8 cellular contexts compared by ENCODE assay signal in genomic region chr19:43596842-43597461, GRCh38. TPM values are rescaled to one million over a fixed set of nuclear protein-coding genes. Genes with fewer than 3 reads are reported as not detected.
DNase-seq lines count a peak whose midpoint lies in the region; ATAC-seq and TF ChIP-seq lines count a peak whose summit lies in the region.

No MANE protein-coding gene starts in this region.

- ATAC-seq in GM21717 (IDR thresholded peaks at IDR 0.05; ENCODE audit: unreplicated experiment) = no peak
- no peak for ATAC-seq in GM18868 (IDR thresholded peaks at IDR 0.05; ENCODE audit: unreplicated experiment)
- no peak for ATAC-seq in HG03520 (IDR thresholded peaks at IDR 0.05; ENCODE audit: unreplicated experiment)

- H3K27me3 ChIP-seq in HAP-1 (ENCODE audit: low read depth) = no peaks in the 10 kb centered on the region
- no peaks in the 10 kb centered on the region for H3K27me3 ChIP-seq in skeletal muscle tissue (ENCODE audit: control insufficient read depth in 3 of 3, insufficient read depth in 3 of 3, low read length in 3 of 3)

- peaks cover 29% of the 10 kb centered on the region for H3K36me3 ChIP-seq in HAP-1 (replicated peaks)
- peaks cover 23 to 39% (median 28%) of the 10 kb centered on the region in 3 donors for H3K36me3 ChIP-seq in skeletal muscle tissue (ENCODE audit: control insufficient read depth in 3 of 3, insufficient read depth in 3 of 3, low read length in 3 of 3)

- no peaks in the 10 kb centered on the region for H3K9me3 ChIP-seq in HAP-1
- H3K9me3 ChIP-seq in skeletal muscle tissue (ENCODE audit: control insufficient read depth in 3 of 3, low read length in 3 of 3) = no peaks in the 10 kb centered on the region

- no peak for TF ChIP-seq CTCF in fibroblast of villous mesenchyme (IDR thresholded peaks at IDR 0.05; ENCODE audit: insufficient read depth, low read depth, low read length)

- no peak for DNase-seq in HAP-1 (ENCODE audit: low spot score in 2 of 2)
- DNase-seq in UCSD-AML1 (lab: John Stamatoyannopoulos, UW; ENCODE audit: unreplicated experiment) = peak; percentile 18
- no peak for DNase-seq in fibroblast of villous mesenchyme (ENCODE audit: low read depth)
- DNase-seq in NCI-H2081 treated with DMSO at 0.1 percent for 48 hours (lab: John Stamatoyannopoulos, UW) = no peak

- peaks cover 10% of the 10 kb centered on the region; the same call in 1 of the 2 replicates for H3K4me1 ChIP-seq in HAP-1
- peaks cover 32 to 48% (median 37%) of the 10 kb centered on the region in 3 donors for H3K4me1 ChIP-seq in skeletal muscle tissue (ENCODE audit: control insufficient read depth in 3 of 3, insufficient read depth in 3 of 3, low read length in 3 of 3)

- peak overlapping the region; percentile 98 to 99 (median 98) for H3K9ac ChIP-seq in skeletal muscle tissue (ENCODE audit: low read depth in 1 of 3, low read length in 3 of 3)

- peak overlapping the region; percentile 64 for H3K4me3 ChIP-seq in HAP-1
- peak overlapping the region; percentile 87 for H3K4me3 ChIP-seq in fibroblast of villous mesenchyme (ENCODE audit: low read depth, low read length)
- peak overlapping the region; percentile 94 to 99 (median 96) for H3K4me3 ChIP-seq in skeletal muscle tissue (ENCODE audit: low read length in 3 of 3)

- peak overlapping the region; percentile 99 for H3K27ac ChIP-seq in skeletal muscle tissue (ENCODE audit: low read depth, low read length)

- in situ Hi-C loops in HAP-1 (cut with MboI; ENCODE audit: low sequenced_read_pairs) = no loop called here

RNA-seq across cellular contexts. Expression of gene ZNF576, which starts 0.6 kb away (rescaled TPM):
- total RNA-seq in fibroblast of villous mesenchyme (9.0 and 9.9 TPM in 2 replicates), skeletal muscle tissue (6.8 TPM)

RNA-seq across cellular contexts. Expression of gene IRGQ, which starts 1.0 kb away (rescaled TPM):
- 27.7 and 35.4 TPM in 2 replicates for total RNA-seq in fibroblast of villous mesenchyme
- total RNA-seq in skeletal muscle tissue = 24.5 TPM

RNA-seq across cellular contexts. Expression of gene SRRM5, which starts 14.9 kb away (rescaled TPM):
- total RNA-seq in fibroblast of villous mesenchyme (under 0.01 TPM in 2 replicates), skeletal muscle tissue (not detected)

RNA-seq across cellular contexts. Expression of gene PINLYP, which starts 21.4 kb away (rescaled TPM):
- total RNA-seq in fibroblast of villous mesenchyme = 3.5 TPM in 2 replicates
- 6.8 TPM for total RNA-seq in skeletal muscle tissue

RNA-seq across cellular contexts. Expression of gene XRCC1, which starts 21.6 kb away (rescaled TPM):
- total RNA-seq in fibroblast of villous mesenchyme = 22.9 and 28.9 TPM in 2 replicates
- total RNA-seq in skeletal muscle tissue = 7.3 TPM
